Comparison of ENCODE assay signal across 27 cellular contexts in the genomic region with DNA sequence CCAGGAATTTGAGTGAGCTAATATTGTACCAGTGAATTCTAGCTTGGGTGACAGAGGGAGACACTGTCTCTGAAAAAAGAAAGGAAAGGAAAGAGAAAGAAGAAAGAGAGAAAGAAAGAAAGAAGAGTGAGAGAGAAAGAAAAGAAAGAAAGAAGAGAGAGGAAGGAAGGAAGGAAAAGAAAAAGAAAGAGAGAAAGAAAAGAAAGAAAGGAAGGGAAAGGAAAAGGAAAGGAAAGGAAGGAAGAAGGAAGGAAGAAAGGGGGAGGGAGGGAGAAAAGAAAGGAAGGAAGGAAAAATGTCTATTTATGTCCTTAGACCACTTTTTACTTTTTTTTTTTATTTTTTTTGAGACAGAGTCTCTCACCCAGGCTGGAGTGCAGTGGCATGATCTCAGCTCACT.
"Had no signal": no experiment of that assay in that cellular context is flagged by ENCODE, and none has a peak within 500 bp of the region (broad histone marks: within the 10 kb centered on the region; RNA-seq: fewer than 3 reads in every experiment).

No MANE protein-coding gene starts in this region.

- DNase-seq: naive thymus-derived CD8-positive, alpha-beta T cell; occipital lobe; ovary; posterior cingulate gyrus; psoas muscle; right cardiac atrium; right lobe of liver; sigmoid colon; small intestine; stimulated activated CD4-positive, alpha-beta T cell treated with anti-CD3 and anti-CD28 coated beads, Interleukin-15, amount 100 ng/mL, for 24 hours; stimulated activated CD4-positive, alpha-beta T cell treated with anti-CD3 and anti-CD28 coated beads, Interleukin-2, amount 100 ng/mL, for 24 hours; stimulated activated CD4-positive, alpha-beta T cell treated with anti-CD3 and anti-CD28 coated beads, Interleukin-2, amount 100 ng/mL, for 48 hours; stimulated activated CD4-positive, alpha-beta T cell treated with anti-CD3 and anti-CD28 coated beads, Interleukin-4, amount 100 ng/mL, for 24 hours; stimulated activated naive B cell treated with anti-CD40 and anti-IgM and Interleukin-4, amounts not matched to agents 10 μg/mL and 1 μg/mL and 100 μg/mL, for 72 hours; stimulated activated naive CD4-positive, alpha-beta T cell treated with Interleukin-2 at 50 U/mL for 16 hours; stomach; thyroid gland; trophoblast cell; upper lobe of left lung had no signal

- H3K36me3 Mint-ChIP-seq: neural progenitor cell; stimulated activated effector memory CD8-positive, alpha-beta T cell treated with anti-CD3 and anti-CD28 coated beads, Interleukin-12 subunit alpha, Interleukin-12 subunit beta, amount 100 ng/mL, for 72 hours; stimulated activated naive B cell treated with anti-CD40 and anti-IgM and Interleukin-4, amounts not matched to agents 10 μg/mL and 1 μg/mL and 100 μg/mL, for 72 hours had no signal

- H3K27ac ChIP-seq: neural progenitor cell, ovary, parathyroid adenoma, psoas muscle, right lobe of liver, sigmoid colon, stomach, thoracic aorta, thyroid gland, tibial nerve, upper lobe of left lung had no signal

- H3K9me3 ChIP-seq: ovary, thyroid gland had no signal

- H3K4me2 ChIP-seq: neural progenitor cell had no signal

- H3K27me3 ChIP-seq: ovary, right lobe of liver, sigmoid colon, stomach, thyroid gland, tibial nerve, upper lobe of left lung had no signal

- ATAC-seq: naive thymus-derived CD8-positive, alpha-beta T cell; natural killer cell treated with Interleukin-12 subunit alpha and Interleukin-12 subunit beta and Interleukin-15 and Interleukin-18, amount 100 ng/mL, for 72 hours; psoas muscle; right cardiac atrium; right lobe of liver; stimulated activated effector memory CD8-positive, alpha-beta T cell treated with anti-CD3 and anti-CD28 coated beads, Interleukin-12 subunit alpha, Interleukin-12 subunit beta, amount 100 ng/mL, for 72 hours; stimulated activated naive B cell treated with anti-CD40 and anti-IgM and Interleukin-4, amounts not matched to agents 10 μg/mL and 1 μg/mL and 100 μg/mL, for 72 hours had no signal

- H2AFZ ChIP-seq: neural progenitor cell, parathyroid adenoma had no signal

- H3K4me3 ChIP-seq: neural progenitor cell, ovary, psoas muscle, right lobe of liver, sigmoid colon, stomach, thoracic aorta, thyroid gland, tibial nerve, upper lobe of left lung had no signal

- H3K9ac ChIP-seq: neural progenitor cell, parathyroid adenoma had no signal

- H3K27me3 Mint-ChIP-seq: natural killer cell treated with Interleukin-12 subunit alpha and Interleukin-12 subunit beta and Interleukin-15 and Interleukin-18, amount 100 ng/mL, for 72 hours; stimulated activated naive B cell treated with anti-CD40 and anti-IgM and Interleukin-4, amounts not matched to agents 10 μg/mL and 1 μg/mL and 100 μg/mL, for 72 hours had no signal

- H3K27ac Mint-ChIP-seq: naive thymus-derived CD8-positive, alpha-beta T cell; natural killer cell treated with Interleukin-12 subunit alpha and Interleukin-12 subunit beta and Interleukin-15 and Interleukin-18, amount 100 ng/mL, for 72 hours; neural progenitor cell; progenitor cell of endocrine pancreas; stimulated activated effector memory CD8-positive, alpha-beta T cell treated with anti-CD3 and anti-CD28 coated beads, Interleukin-12 subunit alpha, Interleukin-12 subunit beta, amount 100 ng/mL, for 72 hours; stimulated activated naive B cell treated with anti-CD40 and anti-IgM and Interleukin-4, amounts not matched to agents 10 μg/mL and 1 μg/mL and 100 μg/mL, for 72 hours; stimulated activated naive CD8-positive, alpha-beta T cell treated with anti-CD3 and anti-CD28 coated beads, Interleukin-15, Interleukin-2, amounts not matched to agents 100 ng/mL and 50 ng/mL, for 24 hours had no signal

- H3K36me3 ChIP-seq: neural progenitor cell, ovary, right lobe of liver, sigmoid colon, stomach, thoracic aorta, thyroid gland, tibial nerve, upper lobe of left lung had no signal

- H3K79me2 ChIP-seq: parathyroid adenoma had no signal

- H3K4me3 Mint-ChIP-seq: naive thymus-derived CD8-positive, alpha-beta T cell; natural killer cell treated with Interleukin-12 subunit alpha and Interleukin-12 subunit beta and Interleukin-15 and Interleukin-18, amount 100 ng/mL, for 72 hours; neural progenitor cell; stimulated activated effector memory CD8-positive, alpha-beta T cell treated with anti-CD3 and anti-CD28 coated beads, Interleukin-12 subunit alpha, Interleukin-12 subunit beta, amount 100 ng/mL, for 72 hours; stimulated activated naive B cell treated with anti-CD40 and anti-IgM and Interleukin-4, amounts not matched to agents 10 μg/mL and 1 μg/mL and 100 μg/mL, for 72 hours; stimulated activated naive CD8-positive, alpha-beta T cell treated with anti-CD3 and anti-CD28 coated beads, Interleukin-15, Interleukin-2, amounts not matched to agents 100 ng/mL and 50 ng/mL, for 24 hours had no signal
